Comparison of ENCODE assay signal across 30 cellular contexts in the genomic region with DNA sequence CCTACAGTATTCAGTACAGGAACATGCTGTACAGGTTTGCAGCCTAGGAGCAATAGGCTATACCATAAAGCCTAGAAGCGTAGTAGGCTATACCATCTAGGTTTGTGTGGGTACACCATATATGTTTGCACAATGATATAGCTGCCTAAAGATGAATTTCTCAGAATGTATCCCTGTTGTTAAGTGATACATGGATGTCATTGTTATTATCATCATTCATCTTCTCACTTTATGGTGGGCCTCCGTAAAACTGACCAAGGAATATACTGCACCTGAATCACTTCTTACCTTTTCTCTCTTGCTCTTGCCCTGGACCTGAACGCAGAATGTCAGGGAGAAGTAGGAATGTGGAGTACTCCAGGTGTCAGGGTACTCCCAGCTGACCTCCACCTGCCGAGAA. TPM values are rescaled to one million over a fixed set of nuclear protein-coding genes. Genes with fewer than 3 reads are reported as not detected.
"Had no signal": no experiment of that assay in that cellular context is flagged by ENCODE, and none has a peak within 500 bp of the region (broad histone marks: within the 10 kb centered on the region; RNA-seq: fewer than 3 reads in every experiment).

No MANE protein-coding gene starts in this region.

- H3K4me3 ChIP-seq: stomach, suprapubic skin, testis, thoracic aorta, thyroid gland, tibial artery, tibial nerve, transverse colon, upper lobe of left lung, upper lobe of right lung, uterus, vagina had no signal

- DNase-seq: stimulated activated CD4-positive, alpha-beta T cell treated with anti-CD3 and anti-CD28 coated beads, Interleukin-2, amount 100 ng/mL, for 48 hours; stimulated activated CD4-positive, alpha-beta T cell treated with anti-CD3 and anti-CD28 coated beads, Interleukin-4, amount 100 ng/mL, for 1 hour; stimulated activated CD4-positive, alpha-beta T cell treated with anti-CD3 and anti-CD28 coated beads, Interleukin-4, amount 100 ng/mL, for 24 hours; stimulated activated CD4-positive, alpha-beta T cell treated with anti-CD3 and anti-CD28 coated beads, Interleukin-4, amount 100 ng/mL, for 4 hours; stimulated activated CD8-positive, alpha-beta memory T cell treated with anti-CD3 and anti-CD28 coated beads, Interleukin-4, amount 100 ng/mL, for 48 hours; stimulated activated naive B cell treated with anti-CD40 and anti-IgM and Interleukin-4, amounts not matched to agents 10 μg/mL and 1 μg/mL and 100 μg/mL, for 72 hours; stimulated activated naive CD4-positive, alpha-beta T cell; stimulated activated naive CD4-positive, alpha-beta T cell treated with Interleukin-2 at 50 U/mL for 16 hours; stimulated activated naive CD8-positive, alpha-beta T cell treated with anti-CD3 and anti-CD28 coated beads, Interleukin-15, amount 100 ng/mL, for 72 hours; stimulated activated naive CD8-positive, alpha-beta T cell treated with anti-CD3 and anti-CD28 coated beads, Interleukin-15, Interleukin-2, amounts not matched to agents 100 U/mL and 50 U/mL, for 24 hours; stomach; testis; thyroid gland; tibial artery; transverse colon; trophoblast cell; upper lobe of left lung; upper lobe of right lung; uterus had no signal

- H3K36me3 ChIP-seq: stomach, suprapubic skin, thoracic aorta, thyroid gland, tibial artery, tibial nerve, transverse colon, upper lobe of left lung, upper lobe of right lung, uterus, vagina had no signal

- H3K27me3 ChIP-seq: stomach, suprapubic skin, testis, thyroid gland, tibial nerve, transverse colon, upper lobe of left lung, upper lobe of right lung, uterus, vagina had no signal

- ATAC-seq: stimulated activated effector memory CD8-positive, alpha-beta T cell treated with anti-CD3 and anti-CD28 coated beads, Interleukin-12 subunit alpha, Interleukin-12 subunit beta, amount 100 ng/mL, for 72 hours; stimulated activated memory B cell treated with anti-CD40 and anti-IgM and Interleukin-4, amounts not matched to agents 10 μg/mL and 1 μg/mL and 100 μg/mL, for 72 hours; stimulated activated naive B cell treated with anti-CD40 and anti-IgM and Interleukin-4, amounts not matched to agents 10 μg/mL and 1 μg/mL and 100 μg/mL, for 72 hours; stimulated activated naive CD8-positive, alpha-beta T cell treated with anti-CD3 and anti-CD28 coated beads, Interleukin-15, amount 100 ng/mL, for 72 hours; stimulated activated naive CD8-positive, alpha-beta T cell treated with anti-CD3 and anti-CD28 coated beads, Interleukin-15, Interleukin-2, amounts not matched to agents 100 U/mL and 50 U/mL, for 24 hours; upper lobe of right lung had no signal

- H3K27ac ChIP-seq: stomach, suprapubic skin, testis, thoracic aorta, thyroid gland, tibial artery, tibial nerve, transverse colon, upper lobe of left lung, upper lobe of right lung, uterus, vagina had no signal

- H3K9me3 ChIP-seq: stomach, suprapubic skin, testis, thoracic aorta, thyroid gland, tibial artery, tibial nerve, transverse colon, upper lobe of left lung, upper lobe of right lung, uterus, vagina had no signal

- FAIRE-seq: urothelium cell line had no signal

- H3K4me1 ChIP-seq: stomach, suprapubic skin, testis, thyroid gland, tibial artery, tibial nerve, transverse colon, upper lobe of left lung, upper lobe of right lung, uterus, vagina had no signal

RNA-seq across cellular contexts. Expression of a gene that starts 11.8 kb away (rescaled TPM):
- total RNA-seq: stomach, subcutaneous adipose tissue, suprapubic skin, temporal lobe, testis, thoracic aorta, thyroid gland, tibial nerve, transverse colon, upper lobe of left lung, upper lobe of right lung, ureter, urinary bladder, uterus, vagina had no signal
- polyA plus RNA-seq: urinary bladder had no signal
